Comparison of ENCODE assay signal across 8 cellular contexts in genomic region chr1:59046730-59047157, GRCh38.
DNase-seq lines count a peak whose midpoint lies in the region; ATAC-seq and TF ChIP-seq lines count a peak whose summit lies in the region.

No MANE protein-coding gene starts in this region.

- H3K9me3 ChIP-seq in Loucy (ENCODE audit: insufficient read depth, low read depth, low read length) (no peaks in the 10 kb centered on the region), adipocyte (ENCODE audit: control insufficient read depth, low read length) (no peaks in the 10 kb centered on the region)

- H3K4me1 ChIP-seq in Loucy (ENCODE audit: insufficient read depth, low read length, poor library complexity, severe bottlenecking) (peaks cover 18% of the 10 kb centered on the region), adipocyte (ENCODE audit: control insufficient read depth, insufficient read depth, low read length) (peaks cover 24% of the 10 kb centered on the region)

- H3K27me3 ChIP-seq in Loucy (ENCODE audit: insufficient read depth, low read length, poor library complexity, severe bottlenecking): no peaks in the 10 kb centered on the region
- no peaks in the 10 kb centered on the region for H3K27me3 ChIP-seq in adipocyte (replicated peaks; ENCODE audit: control insufficient read depth, insufficient read depth, low read length)

- H3K36me3 ChIP-seq in Loucy (ENCODE audit: insufficient read depth, low read length) (no peaks in the 10 kb centered on the region), adipocyte (ENCODE audit: control insufficient read depth, insufficient read depth, low read length, severe bottlenecking) (no peaks in the 10 kb centered on the region)

- DNase-seq in GM12865 (ENCODE audit: low read depth) (peak; percentile 88), adipocyte (ENCODE audit: low read depth) (peak; percentile 45), NCI-H2029 treated with DMSO at 0.1 percent for 48 hours (lab: John Stamatoyannopoulos, UW) (no peak), NCI-H524 (lab: John Stamatoyannopoulos, UW) (no peak), NCI-H187 (lab: John Stamatoyannopoulos, UW) (no peak)
- DNase-seq in stimulated activated CD8-positive, alpha-beta memory T cell treated with anti-CD3 and anti-CD28 coated beads, Interleukin-15, amount 100 ng/mL, for 48 hours (ENCODE audit: low read depth in 2 of 2): peak; percentile 21 to 34

- H3K9ac ChIP-seq in Loucy (ENCODE audit: low read depth, low read length, poor library complexity, severe bottlenecking) (no peak overlapping the region), adipocyte (ENCODE audit: low read length) (no peak overlapping the region)

- TF ChIP-seq CTCF in GM12865 (IDR thresholded peaks at IDR 0.05; ENCODE audit: insufficient read depth, low read depth, low read length, missing control alignments): peak; percentile 41
- peak; percentile 43 for TF ChIP-seq CTCF in Loucy (conservative IDR thresholded peaks at IDR 0.05; ENCODE audit: low read length)

- H3K79me2 ChIP-seq in Loucy (ENCODE audit: insufficient read depth, low read length): no peaks in the 10 kb centered on the region

- peak; percentile 94 for ATAC-seq in GM21528 (IDR thresholded peaks at IDR 0.05; ENCODE audit: low FRiP score, unreplicated experiment)

- no peak overlapping the region for H3K4me2 ChIP-seq in Loucy (ENCODE audit: low read depth, low read length, poor library complexity, severe bottlenecking)

- no peaks in the 10 kb centered on the region for H4K20me1 ChIP-seq in Loucy (ENCODE audit: insufficient read depth, low read length, poor library complexity, severe bottlenecking)

- no peaks in the 10 kb centered on the region for H3F3A ChIP-seq in Loucy (ENCODE audit: low read depth)

- H3K9me2 ChIP-seq in Loucy (replicated peaks; ENCODE audit: low read depth, low read length): no peaks in the 10 kb centered on the region

- H3K4me3 ChIP-seq in GM12865 (ENCODE audit: low read depth, low read length) (peak overlapping the region; percentile 3; the same call in 1 of the 2 replicates), Loucy (ENCODE audit: low read length, poor library complexity, severe bottlenecking) (no peak overlapping the region), adipocyte (ENCODE audit: low read length) (no peak overlapping the region)

- 0 out of 2 replicates have a peak overlapping the region, but pooled peaks have one; percentile 30 for H2AFZ ChIP-seq in Loucy (ENCODE audit: low read length)

Comparison
In these comparisons a context has a peak if more than half of its experiments do, and no peak if none do; other contexts are left out.
1. DNase-seq: peak in GM12865 (single experiment), adipocyte (single experiment) and stimulated activated CD8-positive, alpha-beta memory T cell treated with anti-CD3 and anti-CD28 coated beads, Interleukin-15, amount 100 ng/mL, for 48 hours (2 of 2); none in NCI-H2029 treated with DMSO at 0.1 percent for 48 hours (single experiment), NCI-H524 (0 of 2) and NCI-H187 (0 of 2).